Comparison of ENCODE assay signal across 29 cellular contexts in the genomic region with DNA sequence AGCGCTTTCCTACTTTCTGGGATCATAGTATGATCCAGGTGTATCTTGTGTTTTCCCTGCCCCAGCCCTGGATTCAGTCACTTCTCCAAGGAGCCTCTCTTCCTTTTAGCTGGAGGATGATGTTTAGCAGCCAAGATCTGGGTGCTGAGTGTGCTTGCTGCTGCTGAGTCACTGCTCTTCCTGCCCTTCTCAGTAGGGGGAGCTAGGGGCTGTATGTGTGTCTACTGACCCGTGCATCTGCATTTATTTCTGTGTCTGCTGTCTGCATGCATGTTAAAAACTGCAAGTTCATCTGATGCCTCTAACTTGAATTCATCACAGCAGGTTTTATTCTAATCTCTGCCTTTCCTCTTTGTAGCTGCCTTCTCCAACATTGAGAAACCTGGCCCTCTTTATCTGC. TPM values are rescaled to one million over a fixed set of nuclear protein-coding genes. Genes with fewer than 3 reads are reported as not detected.
DNase-seq lines count a peak whose midpoint lies in the region; ATAC-seq, FAIRE-seq and TF ChIP-seq lines count a peak whose summit lies in the region.
"Had no signal": no experiment of that assay in that cellular context is flagged by ENCODE, and none has a peak within 500 bp of the region (broad histone marks: within the 10 kb centered on the region; RNA-seq: fewer than 3 reads in every experiment).

No MANE protein-coding gene starts in this region.

- intact Hi-C loops in activated CD4-positive, alpha-beta T cell treated with anti-CD3 and anti-CD28 coated beads, Interleukin-2, amount 10 ng/mL, durations not matched to agents 24 days and 14 days (cut with micrococcal nuclease), result loop anchor here (1.0 kb wide), 1 partner anchor 31 kb away; a partner anchor contains a TSS
- intact Hi-C loops in GM12878 (cut with micrococcal nuclease; ENCODE audit: unreplicated experiment), result no loop called here

- 67% methylated on average over 2 of the region's 2 CpGs for WGBS in GM12878 (ENCODE audit: insufficient coverage, insufficient replicate concordance, low lambda C conversion rate, missing lambda C conversion rate)

- peak in 2 of 3 experiments; percentile 13 to 18; a peak in 2 of 6 replicates for TF ChIP-seq CTCF in GM12878 (IDR thresholded peaks at IDR 0.05 in 2 of 3, conservative IDR thresholded peaks at IDR 0.05 in 1 of 3; ENCODE audit: control insufficient read depth in 2 of 3, extremely low read depth in 1 of 3, insufficient read depth in 1 of 3, low read depth in 3 of 3, low read length in 3 of 3)

- no peak overlapping the region for H3K9ac ChIP-seq in GM12878 (ENCODE audit: control insufficient read depth, insufficient read depth, low read length)

- no peak for TF ChIP-seq EP300 in Ishikawa (IDR thresholded peaks at IDR 0.05; ENCODE audit: borderline replicate concordance)
- no peak for TF ChIP-seq EP300 in GM12878 (IDR thresholded peaks at IDR 0.05; ENCODE audit: borderline replicate concordance in 1 of 2, control insufficient read depth in 1 of 2, low read depth in 2 of 2, low read length in 2 of 2)

- POLR2A ChIA-PET in GM12878 (lab: Charles Lee), result no interaction called here

- no peaks in the 10 kb centered on the region for H4K20me1 ChIP-seq in GM12878 (ENCODE audit: control insufficient read depth, insufficient read depth)

- no peak overlapping the region for H2AFZ ChIP-seq in GM12878 (ENCODE audit: control insufficient read depth, low read depth, low read length)

- peaks cover 13% of the 10 kb centered on the region for H3K36me3 Mint-ChIP-seq in activated CD4-positive, alpha-beta T cell treated with anti-CD3 and anti-CD28 coated beads, Interleukin-2, amount 10 ng/mL, durations not matched to agents 24 days and 14 days (ENCODE audit: low read depth)
- H3K36me3 Mint-ChIP-seq in stimulated activated naive B cell treated with anti-CD40 and anti-IgM and Interleukin-4, amounts not matched to agents 10 μg/mL and 1 μg/mL and 100 μg/mL, for 72 hours, result peaks cover 23 to 36% of the 10 kb centered on the region in 2 donors

- H3K27me3 Mint-ChIP-seq in activated CD4-positive, alpha-beta T cell treated with anti-CD3 and anti-CD28 coated beads, Interleukin-2, amount 10 ng/mL, durations not matched to agents 24 days and 14 days, result no peaks in the 10 kb centered on the region
- no peaks in the 10 kb centered on the region for H3K27me3 Mint-ChIP-seq in stimulated activated naive B cell treated with anti-CD40 and anti-IgM and Interleukin-4, amounts not matched to agents 10 μg/mL and 1 μg/mL and 100 μg/mL, for 72 hours
- H3K27me3 Mint-ChIP-seq: activated CD4-positive, alpha-beta T cell treated with anti-CD3 and anti-CD28 coated beads, Interleukin-2, amount 10 ng/mL, durations not matched to agents 7 days and 5 days; activated naive CD8-positive, alpha-beta T cell treated with anti-CD3 and anti-CD28 coated beads for 36 hours; T-helper 17 cell had no signal

- H3K4me1 Mint-ChIP-seq in activated CD4-positive, alpha-beta T cell treated with anti-CD3 and anti-CD28 coated beads, Interleukin-2, amount 10 ng/mL, durations not matched to agents 24 days and 14 days, result peaks cover 4% of the 10 kb centered on the region
- H3K4me1 Mint-ChIP-seq in stimulated activated naive B cell treated with anti-CD40 and anti-IgM and Interleukin-4, amounts not matched to agents 10 μg/mL and 1 μg/mL and 100 μg/mL, for 72 hours, result peaks cover 21 to 35% of the 10 kb centered on the region in 2 donors
- H3K4me1 Mint-ChIP-seq: activated CD4-positive, alpha-beta T cell treated with anti-CD3 and anti-CD28 coated beads, Interleukin-2, amount 10 ng/mL, durations not matched to agents 7 days and 5 days had no signal

- H3K36me3 ChIP-seq in GM12878 (ENCODE audit: control insufficient read depth in 2 of 2, insufficient read depth in 2 of 2, low read length in 1 of 2), result no peaks in the 10 kb centered on the region
- H3K36me3 ChIP-seq: BE2C, heart left ventricle, upper lobe of right lung had no signal

- H3K27ac ChIP-seq in GM12878 (ENCODE audit: control insufficient read depth, insufficient read depth), result no peak overlapping the region
- H3K27ac ChIP-seq: A549, ascending aorta, heart left ventricle, SK-N-MC, skin epidermis, upper lobe of right lung had no signal

- peaks cover 3% of the 10 kb centered on the region for H3K9me3 ChIP-seq in GM12878 (replicated peaks; ENCODE audit: control insufficient read depth, insufficient read depth, low read length)
- H3K9me3 ChIP-seq: ascending aorta, BE2C, upper lobe of right lung had no signal

- FAIRE-seq in GM12878 (lab: Jason Lieb, UNC), result no peak
- FAIRE-seq: A549, endothelial cell of umbilical vein, GM12892 had no signal

- H3K4me1 ChIP-seq in GM12878 (ENCODE audit: control insufficient read depth, insufficient read depth, low read length), result peaks cover 11% of the 10 kb centered on the region
- H3K4me1 ChIP-seq: A549, ascending aorta, upper lobe of right lung had no signal

- H3K27ac Mint-ChIP-seq in activated CD4-positive, alpha-beta T cell treated with anti-CD3 and anti-CD28 coated beads, Interleukin-2, amount 10 ng/mL, durations not matched to agents 24 days and 14 days, result peak overlapping the region; percentile 58
- H3K27ac Mint-ChIP-seq in stimulated activated naive B cell treated with anti-CD40 and anti-IgM and Interleukin-4, amounts not matched to agents 10 μg/mL and 1 μg/mL and 100 μg/mL, for 72 hours, result peak overlapping the region; percentile 47
- H3K27ac Mint-ChIP-seq: activated CD4-positive, alpha-beta T cell treated with anti-CD3 and anti-CD28 coated beads, Interleukin-2, amount 10 ng/mL, durations not matched to agents 7 days and 5 days; activated naive CD8-positive, alpha-beta T cell treated with anti-CD3 and anti-CD28 coated beads for 36 hours; T-helper 17 cell had no signal

- RAD21 ChIA-PET in GM12878 (lab: Charles Lee; ENCODE audit: unreplicated experiment), result no interaction called here

- BruUV-seq in GM12878 (replicated peaks; lab: Mats Ljungman, UMichigan), result no TSS peak

- CTCF ChIA-PET in GM12878 (lab: Yijun Ruan, JAX), result no interaction called here

- TF ChIP-seq RAD21 in Ishikawa (IDR thresholded peaks at IDR 0.05; ENCODE audit: low read depth) (peak; percentile 38), GM12878 (IDR thresholded peaks at IDR 0.05; ENCODE audit: insufficient read depth, low read depth, low read length) (no peak)

- H3K4me3 ChIP-seq in GM12878, result no peak overlapping the region
- H3K4me3 ChIP-seq: A549, ascending aorta, heart left ventricle, SK-N-MC, skin epidermis, upper lobe of right lung had no signal

- DNase-seq in activated CD4-positive, alpha-beta T cell treated with anti-CD3 and anti-CD28 coated beads, Interleukin-2, amount 10 ng/mL, durations not matched to agents 24 days and 14 days, result no peak
- no peak for DNase-seq in activated CD4-positive, alpha-beta T cell treated with anti-CD3 and anti-CD28 coated beads, Interleukin-2, amount 50 U/mL, for 4 hours
- DNase-seq in GM12878 (ENCODE audit: low read depth, low spot score) (no peak), DMS153 (lab: John Stamatoyannopoulos, UW) (no peak), hepatic stellate cell (ENCODE audit: low spot score) (no peak)
- no peak for DNase-seq in stimulated activated naive B cell treated with anti-CD40 and anti-IgM and Interleukin-4, amounts not matched to agents 10 μg/mL and 1 μg/mL and 100 μg/mL, for 72 hours
- DNase-seq: activated CD4-positive, alpha-beta T cell treated with anti-CD3 and anti-CD28 coated beads, Interleukin-2, amount 10 ng/mL, durations not matched to agents 7 days and 5 days; activated naive CD8-positive, alpha-beta T cell treated with anti-CD3 and anti-CD28 coated beads for 36 hours; BE2C; caudate nucleus; dermis blood vessel endothelial cell; heart left ventricle; IMR-90; NCI-H146; NCI-H2171; NCI-H510A treated with DMSO at 0.1 percent for 48 hours; RPMI8226; stimulated activated CD4-positive, alpha-beta T cell treated with anti-CD3 and anti-CD28 coated beads, Interleukin-1b, Interleukin-23, amount 100 ng/mL, for 48 hours; T-helper 17 cell; upper lobe of right lung had no signal

- no peak for ATAC-seq in GM12878
- no peak for ATAC-seq in stimulated activated naive B cell treated with anti-CD40 and anti-IgM and Interleukin-4, amounts not matched to agents 10 μg/mL and 1 μg/mL and 100 μg/mL, for 72 hours (replicated peaks)
- ATAC-seq in HG03025 (IDR thresholded peaks at IDR 0.05; ENCODE audit: low FRiP score, unreplicated experiment), result no peak
- ATAC-seq: A549, heart left ventricle, left lobe of liver, T-helper 17 cell, upper lobe of right lung had no signal

- no peak for TF ChIP-seq POLR2A in GM12878 (IDR thresholded peaks at IDR 0.05; ENCODE audit: low read depth, low read length)

- no peaks in the 10 kb centered on the region for H3K79me2 ChIP-seq in GM12878 (ENCODE audit: control insufficient read depth, insufficient read depth, low read length)

- in situ Hi-C loops in GM12878 (cut with MboI), result no loop called here

- H3K4me2 ChIP-seq in GM12878 (ENCODE audit: control insufficient read depth, insufficient read depth), result no peak overlapping the region
- H3K4me2 ChIP-seq: A549 had no signal

- H3K9me3 Mint-ChIP-seq in activated CD4-positive, alpha-beta T cell treated with anti-CD3 and anti-CD28 coated beads, Interleukin-2, amount 10 ng/mL, durations not matched to agents 24 days and 14 days, result no peaks in the 10 kb centered on the region
- peaks cover 0 to 4% of the 10 kb centered on the region in 2 donors for H3K9me3 Mint-ChIP-seq in stimulated activated naive B cell treated with anti-CD40 and anti-IgM and Interleukin-4, amounts not matched to agents 10 μg/mL and 1 μg/mL and 100 μg/mL, for 72 hours

- H3K4me3 Mint-ChIP-seq in activated CD4-positive, alpha-beta T cell treated with anti-CD3 and anti-CD28 coated beads, Interleukin-2, amount 10 ng/mL, durations not matched to agents 24 days and 14 days, result no peak overlapping the region
- H3K4me3 Mint-ChIP-seq in stimulated activated naive B cell treated with anti-CD40 and anti-IgM and Interleukin-4, amounts not matched to agents 10 μg/mL and 1 μg/mL and 100 μg/mL, for 72 hours, result peak overlapping the region in 1 of 2 donors; percentile 31
- H3K4me3 Mint-ChIP-seq: activated CD4-positive, alpha-beta T cell treated with anti-CD3 and anti-CD28 coated beads, Interleukin-2, amount 10 ng/mL, durations not matched to agents 7 days and 5 days; activated naive CD8-positive, alpha-beta T cell treated with anti-CD3 and anti-CD28 coated beads for 36 hours; T-helper 17 cell had no signal

- H3K27me3 ChIP-seq in GM12878 (replicated peaks in 1 of 2; ENCODE audit: control insufficient read depth in 2 of 2, insufficient read depth in 2 of 2, low read length in 1 of 2), result no peaks in the 10 kb centered on the region
- H3K27me3 ChIP-seq: ascending aorta, BE2C, heart left ventricle, upper lobe of right lung had no signal

- SMC1A ChIA-PET in GM12878 (lab: Charles Lee; ENCODE audit: uncharacterized antibody, unreplicated experiment), result interaction anchor here (1.0 kb wide), 1 partner anchor 20 kb away, joined by 3 read pairs; no protein-coding TSS in a partner anchor

RNA-seq across cellular contexts. Expression of a gene that starts 31.6 kb away (rescaled TPM):
- total RNA-seq in activated CD4-positive, alpha-beta T cell treated with anti-CD3 and anti-CD28 coated beads, Interleukin-2, amount 10 ng/mL, durations not matched to agents 24 days and 14 days, result 19.5 and 19.6 TPM in 2 replicates
- 5.2 and 5.3 TPM in 2 replicates for total RNA-seq in GM12878 (2013; cell fraction: nucleolus; rRNA removed)
- total RNA-seq in GM12878 (2014; rRNA removed), result 19.4 and 20.9 TPM in 2 replicates
- 9.4 and 9.7 TPM in 2 replicates for total RNA-seq in GM12878 (2014; rRNA removed; fragmentation: Illumina TruSeq; extraction: Trizol)
- total RNA-seq in GM12878 (2021), result 16.5 and 16.9 TPM in 2 replicates
- polyA plus RNA-seq in GM12878 (2011; ENCODE audit: low read depth), result 7.9 TPM
- polyA plus RNA-seq in GM12878 (2011; rRNA removed), result 0.09 and 0.16 TPM in 2 replicates
- 0.30 and 0.48 TPM in 2 replicates for polyA plus RNA-seq in GM12878 (2011; cell fraction: cytosol; rRNA removed)
- polyA plus RNA-seq in GM12878 (2011; cell fraction: nucleus; rRNA removed), result 0.25 and 0.37 TPM in 2 replicates
- 12.6 and 16.5 TPM in 2 replicates for polyA plus RNA-seq in GM12878 (2012)
- polyA plus RNA-seq in GM12878 (2014; fragmentation: Illumina TruSeq; extraction: Trizol), result 0.89 and 5.6 TPM in 2 replicates
- 1 to 10 TPM; 1.7 to 4.1 TPM for polyA plus RNA-seq in GM12878 (2014; fragmentation: Nextera tagmentation; extraction: Ambion mirVana)
- 20.9 and 21.9 TPM in 2 replicates for polyA plus RNA-seq in GM12878 (2014; rRNA removed)
- 10 to 100 TPM; 21.9 to 24.2 TPM for polyA plus RNA-seq in GM12878 (2016; fragmentation: Nextera tagmentation; extraction: Ambion mirVana)
- 0.10 TPM in 1 of 2 replicates, not detected in the other for polyA minus RNA-seq in GM12878 (2011; rRNA and poly(A)+ RNA removed)
- 0.73 TPM in 1 of 2 replicates, not detected in the other for polyA minus RNA-seq in GM12878 (2011; cell fraction: cytosol; rRNA and poly(A)+ RNA removed)
- polyA minus RNA-seq in GM12878 (2011; cell fraction: nucleus; rRNA and poly(A)+ RNA removed), result 0.38 TPM in 1 of 2 replicates, not detected in the other
